11 cellular contexts compared by ENCODE assay signal in genomic region chr7:137986252-137987010, GRCh38. TPM values are rescaled to one million over a fixed set of nuclear protein-coding genes. Genes with fewer than 3 reads are reported as not detected.
DNase-seq lines count a peak whose midpoint lies in the region; ATAC-seq and TF ChIP-seq lines count a peak whose summit lies in the region.
"Had no signal": no experiment of that assay in that cellular context is flagged by ENCODE, and none has a peak within 500 bp of the region (broad histone marks: within the 10 kb centered on the region; RNA-seq: fewer than 3 reads in every experiment).

No MANE protein-coding gene starts in this region.

- H3K36me3 ChIP-seq in colonic mucosa: no peaks in the 10 kb centered on the region
- peaks cover 0 to 2% of the 10 kb centered on the region in 2 donors for H3K36me3 ChIP-seq in lung (ENCODE audit: control insufficient read depth in 2 of 2, insufficient read depth in 2 of 2, low read length in 2 of 2)
- H3K36me3 ChIP-seq in thyroid gland: no peaks in the 10 kb centered on the region

- 61 to 73% methylated on average over 14 of the region's 14 CpGs for WGBS in lung, 2 donors
- WGBS in thyroid gland, 2 donors: 56% methylated on average over 11 to 14 of the region's 14 CpGs

- TF ChIP-seq POLR2A in thyroid gland (IDR thresholded peaks at IDR 0.05): no peak

- peaks cover 14% of the 10 kb centered on the region for H3K4me1 ChIP-seq in colonic mucosa
- H3K4me1 ChIP-seq in lung (ENCODE audit: control insufficient read depth in 2 of 2, insufficient read depth in 2 of 2, low read length in 2 of 2): peaks cover 23 to 27% of the 10 kb centered on the region in 2 donors
- peaks cover 87 to 99% of the 10 kb centered on the region in 2 donors for H3K4me1 ChIP-seq in thyroid gland

- ATAC-seq in HG03558 (IDR thresholded peaks at IDR 0.05; ENCODE audit: extremely low read depth, unreplicated experiment) (peak; percentile 23), lung (ENCODE audit: insufficient read depth, low FRiP score) (peak; percentile 71), GM19467 (IDR thresholded peaks at IDR 0.05; ENCODE audit: unreplicated experiment) (no peak)

- DNase-seq in colonic mucosa (no peak), lung (ENCODE audit: low spot score) (no peak), thyroid gland (no peak), 8988T (no peak), NCI-H1930 (lab: John Stamatoyannopoulos, UW) (no peak), cerebellar cortex (ENCODE audit: low spot score) (no peak)
- DNase-seq: activated CD4-positive, alpha-beta T cell treated with anti-CD3 and anti-CD28 coated beads, Interleukin-2, amount 10 ng/mL, durations not matched to agents 7 days and 5 days; dermis blood vessel endothelial cell; NCI-H2081 treated with DMSO at 0.1 percent for 48 hours had no signal

- H3K9ac ChIP-seq in colonic mucosa (ENCODE audit: low read depth in 2 of 2, low read length in 2 of 2): peak overlapping the region; percentile 16 to 38

- TF ChIP-seq CTCF in colonic mucosa (IDR thresholded peaks at IDR 0.05): no peak
- TF ChIP-seq CTCF in lung (IDR thresholded peaks at IDR 0.05; ENCODE audit: control extremely low read depth, extremely low read depth): no peak
- no peak for TF ChIP-seq CTCF in thyroid gland (IDR thresholded peaks at IDR 0.05)

- peak overlapping the region; percentile 73 for H3K27ac ChIP-seq in colonic mucosa
- H3K27ac ChIP-seq in lung (ENCODE audit: low read depth in 1 of 2, low read length in 1 of 2): peak overlapping the region in 1 of 2 donors; percentile 51
- H3K27ac ChIP-seq in thyroid gland: peak overlapping the region; percentile 73 to 91 (median 78)

- no peaks in the 10 kb centered on the region for H3K9me3 ChIP-seq in colonic mucosa
- no peaks in the 10 kb centered on the region for H3K9me3 ChIP-seq in lung (ENCODE audit: control insufficient read depth in 2 of 2, insufficient read depth in 1 of 2, low read length in 1 of 2)
- no peaks in the 10 kb centered on the region for H3K9me3 ChIP-seq in thyroid gland

- H3K4me3 ChIP-seq in colonic mucosa (no peak overlapping the region), lung (no peak overlapping the region), thyroid gland (replicated peaks in 1 of 3) (no peak overlapping the region)

- intact Hi-C loops in colonic mucosa (cut with DNase I) (no loop called here), thyroid gland (cut with DNase I) (no loop called here)

- H3K27me3 ChIP-seq in colonic mucosa (no peaks in the 10 kb centered on the region), lung (ENCODE audit: control insufficient read depth, insufficient read depth) (no peaks in the 10 kb centered on the region), thyroid gland (no peaks in the 10 kb centered on the region)

RNA-seq across cellular contexts. Expression of gene CREB3L2, which starts 15.5 kb away (rescaled TPM):
- total RNA-seq in colonic mucosa (10 to 100 TPM; 45.8 to 46.0 TPM), lung (10 to 100 TPM; 74.3 to 89.1 TPM), thyroid gland (100 to 1,000 TPM in 2 of 4 donors, 10 to 100 TPM in 2; 86.1 to 143 (median 103) TPM)
- 10 to 100 TPM in 1 of 2 donors, 1 to 10 TPM in 1; 7.4 to 13.7 TPM for polyA plus RNA-seq in lung
